10 cellular contexts compared by ENCODE assay signal in the genomic region with DNA sequence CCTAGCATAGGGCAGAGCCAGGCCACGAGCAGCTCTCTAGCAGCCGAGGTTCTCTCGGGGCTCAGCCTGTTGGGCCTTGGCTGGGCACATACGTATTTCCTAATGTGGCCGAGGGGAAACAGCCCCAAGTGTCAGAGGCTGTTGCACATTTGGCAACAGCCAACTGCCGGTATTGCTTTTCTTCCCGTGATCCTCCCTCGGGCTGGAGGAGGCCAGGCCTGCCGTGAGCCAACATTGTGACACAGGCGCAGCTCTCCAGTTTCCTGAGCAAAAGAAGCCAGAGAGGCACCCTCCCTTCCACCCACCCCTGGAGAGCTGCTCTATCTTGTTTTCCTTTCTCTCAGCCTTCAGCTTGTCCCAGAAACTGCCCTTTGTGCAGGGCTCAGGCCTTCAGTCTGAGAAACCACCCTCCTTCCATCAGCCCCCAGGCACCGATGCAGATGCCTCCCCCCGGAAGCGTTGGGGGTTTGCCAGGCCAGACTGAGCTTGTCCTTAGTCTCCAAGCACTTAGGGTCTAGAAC. TPM values are rescaled to one million over a fixed set of nuclear protein-coding genes. Genes with fewer than 3 reads are reported as not detected.
DNase-seq lines count a peak whose midpoint lies in the region; ATAC-seq, FAIRE-seq and TF ChIP-seq lines count a peak whose summit lies in the region.
"Had no signal": no experiment of that assay in that cellular context is flagged by ENCODE, and none has a peak within 500 bp of the region (broad histone marks: within the 10 kb centered on the region; RNA-seq: fewer than 3 reads in every experiment).

No MANE protein-coding gene starts in this region.

- H3K9me3 ChIP-seq in astrocyte (ENCODE audit: insufficient read depth, low read depth, low read length), result no peaks in the 10 kb centered on the region

- H3K4me3 ChIP-seq in astrocyte (ENCODE audit: insufficient read depth, low read depth, low read length), result no peak overlapping the region

- H3K9ac ChIP-seq in astrocyte (ENCODE audit: low read length), result peak overlapping the region; percentile 52

- H3K4me1 Mint-ChIP-seq in CD14-positive monocyte (peaks cover 92% of the 10 kb centered on the region), astrocyte (ENCODE audit: low read depth, unreplicated experiment) (peaks cover 10% of the 10 kb centered on the region)

- H3K27ac ChIP-seq in astrocyte (ENCODE audit: low read depth, low read length), result no peak overlapping the region

- H3K4me3 Mint-ChIP-seq in CD14-positive monocyte (peak overlapping the region; percentile 20 to 46), astrocyte (ENCODE audit: unreplicated experiment) (no peak overlapping the region)

- no peaks in the 10 kb centered on the region for H4K20me1 ChIP-seq in astrocyte (ENCODE audit: insufficient read depth, low read length)

- no peaks in the 10 kb centered on the region for H3K36me3 ChIP-seq in astrocyte (ENCODE audit: insufficient read depth, low read length)

- H2AFZ ChIP-seq in astrocyte (ENCODE audit: low read depth, low read length), result peak overlapping the region; percentile 83

- FAIRE-seq in astrocyte (lab: Jason Lieb, UNC), result no peak
- FAIRE-seq: endometrium, TTC549 had no signal

- peaks cover 5% of the 10 kb centered on the region for H3K4me1 ChIP-seq in astrocyte (ENCODE audit: insufficient read depth, low read length)

- intact Hi-C loops in CD14-positive monocyte (cut with micrococcal nuclease), result no loop called here
- intact Hi-C loops in left cardiac atrium (cut with DNase I), result no loop called here

- H3K27ac Mint-ChIP-seq in CD14-positive monocyte (peak overlapping the region; percentile 90 to 98 (median 96)), astrocyte (ENCODE audit: unreplicated experiment) (no peak overlapping the region)

- ATAC-seq in left cardiac atrium (peak; percentile 94 to 96), GM21737 (IDR thresholded peaks at IDR 0.05; ENCODE audit: unreplicated experiment) (no peak), GM19452 (IDR thresholded peaks at IDR 0.05; ENCODE audit: unreplicated experiment) (no peak), HG02678 (IDR thresholded peaks at IDR 0.05; ENCODE audit: unreplicated experiment) (no peak)

- H3K9me3 Mint-ChIP-seq in CD14-positive monocyte (no peaks in the 10 kb centered on the region), astrocyte (ENCODE audit: unreplicated experiment) (no peaks in the 10 kb centered on the region)

- H3K4me2 ChIP-seq in astrocyte (ENCODE audit: low read length), result no peak overlapping the region

- DNase-seq in CD14-positive monocyte (ENCODE audit: low spot score) (peak; percentile 85), astrocyte (ENCODE audit: low read depth) (no peak), left cardiac atrium (peak; percentile 88), pons (ENCODE audit: low spot score) (peak; percentile 45)
- no peak for DNase-seq in central memory CD4-positive, alpha-beta T cell

- no peaks in the 10 kb centered on the region for H3K36me3 Mint-ChIP-seq in CD14-positive monocyte
- no peaks in the 10 kb centered on the region for H3K36me3 Mint-ChIP-seq in astrocyte (ENCODE audit: low read depth, unreplicated experiment)

- no peaks in the 10 kb centered on the region for H3K79me2 ChIP-seq in astrocyte (ENCODE audit: insufficient read depth, low read length)

- H3K27me3 ChIP-seq in astrocyte (ENCODE audit: insufficient read depth, low read length), result peaks cover 8% of the 10 kb centered on the region

- peaks cover 2 to 7% (median 3%) of the 10 kb centered on the region in 3 donors for H3K27me3 Mint-ChIP-seq in CD14-positive monocyte (ENCODE audit: low read depth in 3 of 3)
- H3K27me3 Mint-ChIP-seq in astrocyte (ENCODE audit: low read depth, unreplicated experiment), result peaks cover 37% of the 10 kb centered on the region

- TF ChIP-seq CTCF in CD14-positive monocyte (IDR thresholded peaks at IDR 0.05) (no peak), astrocyte (IDR thresholded peaks at IDR 0.05; ENCODE audit: insufficient read depth, low read depth, low read length) (no peak)

RNA-seq across cellular contexts. Expression of gene BPI, which starts 5.1 kb away (rescaled TPM):
- polyA plus RNA-seq in CD14-positive monocyte, result 1 to 10 TPM; 8.7 to 9.0 TPM
- total RNA-seq in astrocyte (not detected in 2 replicates), left cardiac atrium (not detected)

RNA-seq across cellular contexts. Expression of gene KIAA1755, which starts 38.3 kb away (rescaled TPM):
- polyA plus RNA-seq in CD14-positive monocyte, result not detected
- total RNA-seq in astrocyte, result 0.77 and 1.1 TPM in 2 replicates
- 1 to 10 TPM; 8.0 to 8.1 TPM for total RNA-seq in left cardiac atrium

RNA-seq across cellular contexts. Expression of gene LBP, which starts 47.5 kb away (rescaled TPM):
- polyA plus RNA-seq in CD14-positive monocyte, result not detected
- total RNA-seq in astrocyte, result not detected in 2 replicates
- total RNA-seq in left cardiac atrium, result 10 to 100 TPM in 1 of 2 donors, 1 to 10 TPM in 1; 9.0 to 14.5 TPM

Comparison
In these comparisons a context has a peak if more than half of its experiments do, and no peak if none do; other contexts are left out.
1. DNase-seq: peak in CD14-positive monocyte (single experiment), left cardiac atrium (single experiment) and pons (single experiment); none in astrocyte (single experiment) and central memory CD4-positive, alpha-beta T cell (single experiment).
2. ATAC-seq: peak in left cardiac atrium (2 of 2); none in GM21737 (single experiment), GM19452 (single experiment) and HG02678 (single experiment).